Comparison of ENCODE assay signal across 24 cellular contexts in the genomic region with DNA sequence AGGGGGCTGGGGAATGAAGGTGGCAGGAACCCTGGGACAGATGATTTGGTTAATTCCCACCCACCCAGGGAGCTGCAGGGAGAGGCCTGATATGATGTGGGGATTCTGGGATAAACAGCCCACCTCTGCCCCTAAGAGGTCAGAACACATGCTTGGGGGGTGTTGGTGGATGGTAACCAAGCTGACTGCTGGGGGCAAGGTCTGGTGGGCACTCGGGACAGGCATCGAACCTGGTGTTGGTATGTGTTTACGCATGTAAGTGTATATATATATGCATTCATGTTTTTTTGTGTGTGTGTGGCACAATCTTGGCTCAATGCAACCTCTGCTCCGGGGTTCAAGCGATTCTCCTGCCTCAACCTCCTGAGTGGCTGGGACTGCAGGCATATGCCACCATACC.
A peak's percentile ranks its signal among the peaks of the same experiment; 100 is the strongest.
DNase-seq lines count a peak whose midpoint lies in the region; ATAC-seq and TF ChIP-seq lines count a peak whose summit lies in the region.
"Had no signal": no experiment of that assay in that cellular context is flagged by ENCODE, and none has a peak within 500 bp of the region (broad histone marks: within the 10 kb centered on the region; RNA-seq: fewer than 3 reads in every experiment).

No MANE protein-coding gene starts in this region.

- TF ChIP-seq CTCF in BE2C (IDR thresholded peaks at IDR 0.05; ENCODE audit: low read depth, low read length) (no peak), spleen (IDR thresholded peaks at IDR 0.05 in 8 of 11, conservative IDR thresholded peaks at IDR 0.05 in 3 of 11) (no peak)

- DNase-seq in BE2C (peak; percentile 0), posterior vena cava (ENCODE audit: low spot score) (peak; percentile 28), spleen (peak; percentile 54), DMS 273 (lab: John Stamatoyannopoulos, UW; ENCODE audit: unreplicated experiment) (no peak), HCEC 1CT (no peak)
- no peak for DNase-seq in natural killer cell treated with Interleukin-12 subunit alpha and Interleukin-12 subunit beta and Interleukin-15 and Interleukin-18, amount 100 ng/mL, for 72 hours (ENCODE audit: low spot score)
- DNase-seq: 8988T; ACHN; Caco-2; Calu3; CD4-positive, alpha-beta T cell; CD8-positive, alpha-beta T cell; DMS 273 treated with DMSO at 0.1 percent for 48 hours; DMS153; DMS53; DMS79; DND-41; EL; GDM1 had no signal

- H3K9me3 ChIP-seq in BE2C = no peaks in the 10 kb centered on the region; the same call in 1 of the 2 replicates
- H3K9me3 ChIP-seq in spleen = peaks cover 0 to 13% (median 7%) of the 10 kb centered on the region in 8 donors
- H3K9me3 ChIP-seq: Caco-2 had no signal

- peak overlapping the region; percentile 26 for H3K27ac Mint-ChIP-seq in dendritic cell treated with granulocyte-macrophage colony-stimulating factor and Interleukin-4, amounts not matched to agents 40 ng/mL and 50 ng/mL, for 4 days
- no peak overlapping the region for H3K27ac Mint-ChIP-seq in natural killer cell treated with Interleukin-12 subunit alpha and Interleukin-12 subunit beta and Interleukin-15 and Interleukin-18, amount 100 ng/mL, for 72 hours
- H3K27ac Mint-ChIP-seq: CD4-positive, alpha-beta T cell; CD8-positive, alpha-beta T cell had no signal

- no peaks in the 10 kb centered on the region for H3K4me1 ChIP-seq in BE2C
- H3K4me1 ChIP-seq in spleen = peaks cover 1 to 21% (median 13%) of the 10 kb centered on the region in 6 donors

- H3K4me3 ChIP-seq in BE2C (ENCODE audit: low read depth, low read length) = no peak overlapping the region
- no peak overlapping the region for H3K4me3 ChIP-seq in spleen
- H3K4me3 ChIP-seq: BLaER1 treated with 17β-estradiol and CSF1 and Interleukin-3, amounts not matched to agents 10 nM and 100 nM; GM12878 had no signal

- H3K4me1 Mint-ChIP-seq in dendritic cell treated with granulocyte-macrophage colony-stimulating factor and Interleukin-4, amounts not matched to agents 40 ng/mL and 50 ng/mL, for 4 days (ENCODE audit: low read depth) = peaks cover 22% of the 10 kb centered on the region
- H3K4me1 Mint-ChIP-seq in natural killer cell treated with Interleukin-12 subunit alpha and Interleukin-12 subunit beta and Interleukin-15 and Interleukin-18, amount 100 ng/mL, for 72 hours (ENCODE audit: low read depth in 2 of 2) = peaks cover 6 to 16% of the 10 kb centered on the region in 2 donors

- WGBS in spleen, 5 donors = 90 to 96% (median 94%) methylated on average over 5 of the region's 5 CpGs

- H3K36me3 ChIP-seq in BE2C (no peaks in the 10 kb centered on the region), spleen (no peaks in the 10 kb centered on the region)
- H3K36me3 ChIP-seq: BLaER1 treated with 17β-estradiol and CSF1 and Interleukin-3, amounts not matched to agents 10 nM and 100 nM had no signal

- peaks cover 5% of the 10 kb centered on the region for H3K36me3 Mint-ChIP-seq in dendritic cell treated with granulocyte-macrophage colony-stimulating factor and Interleukin-4, amounts not matched to agents 40 ng/mL and 50 ng/mL, for 4 days (ENCODE audit: low read depth)
- no peaks in the 10 kb centered on the region for H3K36me3 Mint-ChIP-seq in natural killer cell treated with Interleukin-12 subunit alpha and Interleukin-12 subunit beta and Interleukin-15 and Interleukin-18, amount 100 ng/mL, for 72 hours

- no peak for ATAC-seq in natural killer cell treated with Interleukin-12 subunit alpha and Interleukin-12 subunit beta and Interleukin-15 and Interleukin-18, amount 100 ng/mL, for 72 hours
- ATAC-seq in HG02642 (IDR thresholded peaks at IDR 0.05; ENCODE audit: poor library complexity, unreplicated experiment) = no peak
- ATAC-seq: CD8-positive, alpha-beta T cell; GM12878 had no signal

- no peak overlapping the region for H3K27ac ChIP-seq in spleen
- H3K27ac ChIP-seq: BLaER1 treated with 17β-estradiol and CSF1 and Interleukin-3, amounts not matched to agents 10 nM and 100 nM; C4-2B had no signal

- intact Hi-C loops in dendritic cell treated with granulocyte-macrophage colony-stimulating factor and Interleukin-4, amounts not matched to agents 40 ng/mL and 50 ng/mL, for 4 days (cut with micrococcal nuclease) = loop anchor here (5.0 kb wide), 1 partner anchor 37 kb away; no protein-coding TSS in a partner anchor
- intact Hi-C loops in posterior vena cava (cut with DNase I) (no loop called here), spleen (cut with DNase I; ENCODE audit: low total_unique reads) (no loop called here)

- H3K9me3 Mint-ChIP-seq in dendritic cell treated with granulocyte-macrophage colony-stimulating factor and Interleukin-4, amounts not matched to agents 40 ng/mL and 50 ng/mL, for 4 days = no peaks in the 10 kb centered on the region
- H3K9me3 Mint-ChIP-seq in natural killer cell treated with Interleukin-12 subunit alpha and Interleukin-12 subunit beta and Interleukin-15 and Interleukin-18, amount 100 ng/mL, for 72 hours = no peaks in the 10 kb centered on the region
- H3K9me3 Mint-ChIP-seq: CD4-positive, alpha-beta T cell; CD8-positive, alpha-beta T cell had no signal

- no peak for TF ChIP-seq POLR2A in spleen (IDR thresholded peaks at IDR 0.05)

- H3K27me3 ChIP-seq in BE2C (no peaks in the 10 kb centered on the region), spleen (replicated peaks in 1 of 7) (no peaks in the 10 kb centered on the region)

- H3K27me3 Mint-ChIP-seq in dendritic cell treated with granulocyte-macrophage colony-stimulating factor and Interleukin-4, amounts not matched to agents 40 ng/mL and 50 ng/mL, for 4 days = no peaks in the 10 kb centered on the region
- no peaks in the 10 kb centered on the region for H3K27me3 Mint-ChIP-seq in natural killer cell treated with Interleukin-12 subunit alpha and Interleukin-12 subunit beta and Interleukin-15 and Interleukin-18, amount 100 ng/mL, for 72 hours

- H3K4me3 Mint-ChIP-seq in dendritic cell treated with granulocyte-macrophage colony-stimulating factor and Interleukin-4, amounts not matched to agents 40 ng/mL and 50 ng/mL, for 4 days = no peak overlapping the region
- H3K4me3 Mint-ChIP-seq in natural killer cell treated with Interleukin-12 subunit alpha and Interleukin-12 subunit beta and Interleukin-15 and Interleukin-18, amount 100 ng/mL, for 72 hours = no peak overlapping the region
- H3K4me3 Mint-ChIP-seq: CD4-positive, alpha-beta T cell; CD8-positive, alpha-beta T cell had no signal

Comparison
In these comparisons a context has a peak if more than half of its experiments do, and no peak if none do; other contexts are left out.
1. DNase-seq: peak in BE2C (single experiment), posterior vena cava (single experiment) and spleen (single experiment); none in DMS 273 (single experiment), natural killer cell treated with Interleukin-12 subunit alpha and Interleukin-12 subunit beta and Interleukin-15 and Interleukin-18, amount 100 ng/mL, for 72 hours (single experiment) and HCEC 1CT (single experiment).